In the genomic region with DNA sequence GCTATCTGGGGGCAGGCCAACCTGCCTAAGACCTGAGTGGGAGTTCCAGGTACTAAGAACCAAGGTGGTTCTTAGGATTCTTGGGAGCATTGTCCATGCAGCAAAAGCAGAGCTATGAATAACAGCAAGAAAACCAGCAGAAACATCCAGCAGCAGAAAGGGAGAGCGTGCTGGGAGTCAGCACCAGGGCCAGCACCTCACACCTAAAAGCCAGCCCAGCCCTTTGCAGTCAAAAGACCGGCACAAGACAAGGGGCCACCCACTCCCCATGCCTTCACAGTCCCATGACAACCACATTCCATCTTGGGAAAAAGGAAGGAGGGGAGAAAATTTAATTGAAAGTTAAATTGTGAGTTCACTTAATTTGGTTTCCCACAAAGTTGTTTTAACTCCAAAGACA, we compare ENCODE assay signal across 2 cellular contexts.
A peak's percentile ranks its signal among the peaks of the same experiment; 100 is the strongest.
TF ChIP-seq lines count a peak whose summit lies in the region.

No MANE protein-coding gene starts in this region.

TF ChIP-seq in HEK293, 187 proteins besides CTCF, POLR2A, EP300 and RAD21 (continued from another document):
- TF ChIP-seq REST (tag by site-specific recombination; IDR thresholded peaks at IDR 0.05) (peak; percentile 65; the same call in 1 of the 2 replicates), ZNF501 (tag by site-specific recombination; IDR thresholded peaks at IDR 0.05) (no peak)

TF ChIP-seq in WTC11, 78 proteins besides CTCF, POLR2A, EP300 and RAD21 (continued from another document):
- TF ChIP-seq, protein P1, sequence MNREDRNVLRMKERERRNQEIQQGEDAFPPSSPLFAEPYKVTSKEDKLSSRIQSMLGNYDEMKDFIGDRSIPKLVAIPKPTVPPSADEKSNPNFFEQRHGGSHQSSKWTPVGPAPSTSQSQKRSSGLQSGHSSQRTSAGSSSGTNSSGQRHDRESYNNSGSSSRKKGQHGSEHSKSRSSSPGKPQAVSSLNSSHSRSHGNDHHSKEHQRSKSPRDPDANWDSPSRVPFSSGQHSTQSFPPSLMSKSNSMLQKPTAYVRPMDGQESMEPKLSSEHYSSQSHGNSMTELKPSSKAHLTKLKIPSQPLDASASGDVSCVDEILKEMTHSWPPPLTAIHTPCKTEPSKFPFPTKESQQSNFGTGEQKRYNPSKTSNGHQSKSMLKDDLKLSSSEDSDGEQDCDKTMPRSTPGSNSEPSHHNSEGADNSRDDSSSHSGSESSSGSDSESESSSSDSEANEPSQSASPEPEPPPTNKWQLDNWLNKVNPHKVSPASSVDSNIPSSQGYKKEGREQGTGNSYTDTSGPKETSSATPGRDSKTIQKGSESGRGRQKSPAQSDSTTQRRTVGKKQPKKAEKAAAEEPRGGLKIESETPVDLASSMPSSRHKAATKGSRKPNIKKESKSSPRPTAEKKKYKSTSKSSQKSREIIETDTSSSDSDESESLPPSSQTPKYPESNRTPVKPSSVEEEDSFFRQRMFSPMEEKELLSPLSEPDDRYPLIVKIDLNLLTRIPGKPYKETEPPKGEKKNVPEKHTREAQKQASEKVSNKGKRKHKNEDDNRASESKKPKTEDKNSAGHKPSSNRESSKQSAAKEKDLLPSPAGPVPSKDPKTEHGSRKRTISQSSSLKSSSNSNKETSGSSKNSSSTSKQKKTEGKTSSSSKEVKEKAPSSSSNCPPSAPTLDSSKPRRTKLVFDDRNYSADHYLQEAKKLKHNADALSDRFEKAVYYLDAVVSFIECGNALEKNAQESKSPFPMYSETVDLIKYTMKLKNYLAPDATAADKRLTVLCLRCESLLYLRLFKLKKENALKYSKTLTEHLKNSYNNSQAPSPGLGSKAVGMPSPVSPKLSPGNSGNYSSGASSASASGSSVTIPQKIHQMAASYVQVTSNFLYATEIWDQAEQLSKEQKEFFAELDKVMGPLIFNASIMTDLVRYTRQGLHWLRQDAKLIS (CRISPR knock-in tag; IDR thresholded peaks at IDR 0.05; ENCODE audit: borderline replicate concordance): no peak
- peak; percentile 45; the same call in 1 of the 2 replicates for TF ChIP-seq FOXK1 (CRISPR knock-in tag; IDR thresholded peaks at IDR 0.05)
